ENCODE assay signal across 26 cellular contexts in the genomic region with DNA sequence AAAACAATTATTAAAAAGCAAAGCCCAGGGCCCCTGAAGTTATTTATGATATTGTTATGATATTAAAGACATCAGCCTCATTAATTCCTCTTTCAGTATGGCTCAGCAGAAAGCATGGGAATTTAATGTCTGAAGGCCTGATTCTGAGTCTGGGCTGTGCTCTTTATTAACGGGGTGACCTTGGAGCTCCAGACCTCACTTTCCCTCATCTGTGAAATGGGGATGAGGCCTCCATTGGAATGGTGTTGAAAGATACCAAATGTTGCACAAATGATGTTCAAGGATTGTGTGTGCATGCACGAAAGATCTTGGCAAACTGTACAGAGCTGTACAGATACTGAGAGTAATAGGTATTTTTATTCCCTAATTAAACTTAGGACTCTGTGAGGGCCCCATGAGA.
"Had no signal": no experiment of that assay in that cellular context is flagged by ENCODE, and none has a peak within 500 bp of the region (broad histone marks: within the 10 kb centered on the region; RNA-seq: fewer than 3 reads in every experiment).

No MANE protein-coding gene starts in this region.

- H3K4me3 ChIP-seq: stomach, suprapubic skin, testis, thoracic aorta, thyroid gland, tibial artery, tibial nerve, transverse colon, upper lobe of left lung, upper lobe of right lung, uterus, vagina had no signal

- H3K27me3 ChIP-seq: testis, thyroid gland, tibial nerve, transverse colon, upper lobe of left lung, upper lobe of right lung, uterus, vagina had no signal

- H3K9me3 ChIP-seq: suprapubic skin, testis, thoracic aorta, thyroid gland, transverse colon, upper lobe of left lung, upper lobe of right lung, uterus, vagina had no signal

- H3K36me3 ChIP-seq: stomach, suprapubic skin, thoracic aorta, thyroid gland, tibial artery, tibial nerve, transverse colon, upper lobe of left lung, upper lobe of right lung, uterus, vagina had no signal

- H3K4me1 ChIP-seq: stomach, suprapubic skin, testis, thyroid gland, tibial artery, tibial nerve, upper lobe of left lung, upper lobe of right lung, uterus, vagina had no signal

- ATAC-seq: stimulated activated effector memory CD8-positive, alpha-beta T cell treated with anti-CD3 and anti-CD28 coated beads, Interleukin-12 subunit alpha, Interleukin-12 subunit beta, amount 100 ng/mL, for 72 hours; stimulated activated naive CD8-positive, alpha-beta T cell treated with anti-CD3 and anti-CD28 coated beads, Interleukin-15, amount 100 ng/mL, for 72 hours; stimulated activated naive CD8-positive, alpha-beta T cell treated with anti-CD3 and anti-CD28 coated beads, Interleukin-15, Interleukin-2, amounts not matched to agents 100 U/mL and 50 U/mL, for 24 hours; upper lobe of right lung had no signal

- H3K27ac ChIP-seq: stomach, suprapubic skin, testis, thoracic aorta, thyroid gland, tibial artery, tibial nerve, transverse colon, upper lobe of left lung, upper lobe of right lung, uterus, vagina had no signal

- FAIRE-seq: urothelium cell line had no signal

- DNase-seq: stimulated activated CD4-positive, alpha-beta T cell treated with anti-CD3 and anti-CD28 coated beads, Interleukin-2, amount 100 ng/mL, for 48 hours; stimulated activated CD4-positive, alpha-beta T cell treated with anti-CD3 and anti-CD28 coated beads, Interleukin-4, amount 100 ng/mL, for 1 hour; stimulated activated CD4-positive, alpha-beta T cell treated with anti-CD3 and anti-CD28 coated beads, Interleukin-4, amount 100 ng/mL, for 24 hours; stimulated activated CD4-positive, alpha-beta T cell treated with anti-CD3 and anti-CD28 coated beads, Interleukin-4, amount 100 ng/mL, for 4 hours; stimulated activated CD8-positive, alpha-beta memory T cell treated with anti-CD3 and anti-CD28 coated beads, Interleukin-4, amount 100 ng/mL, for 48 hours; stimulated activated naive B cell treated with anti-CD40 and anti-IgM and Interleukin-4, amounts not matched to agents 10 μg/mL and 1 μg/mL and 100 μg/mL, for 72 hours; stimulated activated naive CD4-positive, alpha-beta T cell; stimulated activated naive CD4-positive, alpha-beta T cell treated with Interleukin-2 at 50 U/mL for 16 hours; stimulated activated naive CD8-positive, alpha-beta T cell treated with anti-CD3 and anti-CD28 coated beads, Interleukin-15, amount 100 ng/mL, for 72 hours; stimulated activated naive CD8-positive, alpha-beta T cell treated with anti-CD3 and anti-CD28 coated beads, Interleukin-15, Interleukin-2, amounts not matched to agents 100 U/mL and 50 U/mL, for 24 hours; stomach; substantia nigra; testis; thyroid gland; tibial artery; transverse colon; trophoblast cell; uterus had no signal
